Comparison of ENCODE assay signal across 10 cellular contexts in genomic region chr17:332023-332422, GRCh38. TPM values are rescaled to one million over a fixed set of nuclear protein-coding genes. Genes with fewer than 3 reads are reported as not detected.
A peak's percentile ranks its signal among the peaks of the same experiment; 100 is the strongest.
DNase-seq lines count a peak whose midpoint lies in the region; ATAC-seq, FAIRE-seq and TF ChIP-seq lines count a peak whose summit lies in the region.
"Had no signal": no experiment of that assay in that cellular context is flagged by ENCODE, and none has a peak within 500 bp of the region (broad histone marks: within the 10 kb centered on the region; RNA-seq: fewer than 3 reads in every experiment).

No MANE protein-coding gene starts in this region.

- peak overlapping the region in 1 of 7 donors; percentile 52 for H3K27ac Mint-ChIP-seq in CD14-positive monocyte
- peak overlapping the region in 3 of 5 experiments; percentile 16 to 61 (median 51) for H3K27ac Mint-ChIP-seq in brain

- DNase-seq in CD14-positive monocyte (ENCODE audit: low spot score) (no peak), islet precursor cell (peak; percentile 59), sciatic nerve (ENCODE audit: low spot score) (peak; percentile 55), HTR-8/SVneo (ENCODE audit: insufficient read length, low spot score) (no peak), AG20443 (ENCODE audit: low spot score) (no peak), 8988T (no peak)
- DNase-seq in stimulated activated CD4-positive, alpha-beta T cell treated with anti-CD3 and anti-CD28 coated beads, Interleukin-4, amount 100 ng/mL, for 4 hours: no peak
- DNase-seq: effector CD8-positive, alpha-beta T cell; NCI-H1105 treated with DMSO at 0.1 percent for 48 hours had no signal

- H3K4me1 Mint-ChIP-seq in CD14-positive monocyte: peaks cover 41% of the 10 kb centered on the region
- H3K4me1 Mint-ChIP-seq in brain: peaks cover 70% of the 10 kb centered on the region

- peak overlapping the region; percentile 66 to 84 for H3K4me3 Mint-ChIP-seq in CD14-positive monocyte
- H3K4me3 Mint-ChIP-seq in brain: peak overlapping the region in 1 of 5 experiments; percentile 2

- ATAC-seq in sciatic nerve: peak; percentile 2

- H3K36me3 Mint-ChIP-seq in CD14-positive monocyte: peaks cover 2 to 10% of the 10 kb centered on the region in 2 donors
- H3K36me3 Mint-ChIP-seq in brain: no peaks in the 10 kb centered on the region

- H3K27me3 Mint-ChIP-seq in CD14-positive monocyte (ENCODE audit: low read depth in 3 of 3): peaks cover 28 to 45% (median 45%) of the 10 kb centered on the region in 3 donors
- H3K27me3 Mint-ChIP-seq in brain: peaks cover 7% of the 10 kb centered on the region

- FAIRE-seq in HTR-8/SVneo (lab: Jason Lieb, UNC): no peak

- intact Hi-C loops in CD14-positive monocyte (cut with micrococcal nuclease): no loop called here
- intact Hi-C loops in sciatic nerve (cut with DNase I): no loop called here

- TF ChIP-seq CTCF in CD14-positive monocyte (IDR thresholded peaks at IDR 0.05) (no peak), brain (conservative IDR thresholded peaks at IDR 0.05) (no peak)

- H3K9me3 Mint-ChIP-seq in CD14-positive monocyte: peaks cover 0 to 8% (median 0%) of the 10 kb centered on the region in 7 donors
- peaks cover 0 to 6% (median 0%) of the 10 kb centered on the region in 5 experiments for H3K9me3 Mint-ChIP-seq in brain

RNA-seq across cellular contexts. Expression of gene RPH3AL, which starts 20.6 kb away (rescaled TPM):
- 1 to 10 TPM in 1 of 2 donors, under 1 TPM in 1; 0.71 to 1.5 TPM for polyA plus RNA-seq in CD14-positive monocyte
- polyA plus RNA-seq in brain (ENCODE audit: insufficient read depth, low read depth, low replicate concordance): 2.7 TPM
- total RNA-seq in sciatic nerve: 19.0 TPM

Comparison
In these comparisons a context has a peak if more than half of its experiments do, and no peak if none do; other contexts are left out.
1. DNase-seq: peak in islet precursor cell (single experiment) and sciatic nerve (single experiment); none in CD14-positive monocyte (single experiment), HTR-8/SVneo (single experiment), AG20443 (single experiment), 8988T (single experiment) and stimulated activated CD4-positive, alpha-beta T cell treated with anti-CD3 and anti-CD28 coated beads, Interleukin-4, amount 100 ng/mL, for 4 hours (0 of 2).